Comparison of ENCODE assay signal across 8 cellular contexts in genomic region chr18:49231541-49231940, GRCh38.
"Had no signal": no experiment of that assay in that cellular context is flagged by ENCODE, and none has a peak within 500 bp of the region (broad histone marks: within the 10 kb centered on the region; RNA-seq: fewer than 3 reads in every experiment).

No MANE protein-coding gene starts in this region.

- DNase-seq: GDM1, GF-D8 had no signal

- FAIRE-seq: G401.6, GM12878, GM12891, GM12892, GM18507, GM19239 had no signal

- ATAC-seq: GM12878 had no signal

- H3K4me3 ChIP-seq: GM12878 had no signal
